In genomic region chr13:60134376-60134775, GRCh38 we compare ENCODE assay signal across 12 cellular contexts. TPM values are rescaled to one million over a fixed set of nuclear protein-coding genes. Genes with fewer than 3 reads are reported as not detected.
A peak's percentile ranks its signal among the peaks of the same experiment; 100 is the strongest.
DNase-seq lines count a peak whose midpoint lies in the region; ATAC-seq and TF ChIP-seq lines count a peak whose summit lies in the region.
"Had no signal": no experiment of that assay in that cellular context is flagged by ENCODE, and none has a peak within 500 bp of the region (broad histone marks: within the 10 kb centered on the region; RNA-seq: fewer than 3 reads in every experiment).

No MANE protein-coding gene starts in this region.

- no peak overlapping the region for H3K27ac ChIP-seq in ACC112 (ENCODE audit: low read depth, low read length)

- no peak for TF ChIP-seq POLR2A in GM18505 (IDR thresholded peaks at IDR 0.05; ENCODE audit: borderline replicate concordance, extremely low read depth, insufficient read depth, insufficient read length)

- TF ChIP-seq CTCF in epithelial cell of proximal tubule (conservative IDR thresholded peaks at IDR 0.05; ENCODE audit: low read depth, low read length), result peak; percentile 50

- H3K4me3 ChIP-seq in ACC112 (ENCODE audit: low read depth, low read length) (peak overlapping the region; percentile 20; the same call in 1 of the 2 replicates), epithelial cell of proximal tubule (ENCODE audit: low read depth, low read length) (no peak overlapping the region)

- no peak for DNase-seq in epithelial cell of proximal tubule (ENCODE audit: low read depth)
- no peak for DNase-seq in RKO (ENCODE audit: low spot score)
- no peak for DNase-seq in activated CD4-positive, CD25-positive, alpha-beta regulatory T cell treated with anti-CD3 and anti-CD28 coated beads, Interleukin-2, amount 50 U/mL, for 72 hours
- DNase-seq: activated CD8-positive, alpha-beta memory T cell treated with anti-CD3 and anti-CD28 coated beads, Interleukin-2, amount 50 U/mL, for 4 hours; CD8-positive, alpha-beta T cell; cortex of kidney; NCI-H187 treated with DMSO at 0.1 percent for 48 hours had no signal

- no peak overlapping the region for H2AFZ ChIP-seq in ACC112 (ENCODE audit: low read length, unreplicated experiment)

- ATAC-seq in GM18505 (IDR thresholded peaks at IDR 0.05; ENCODE audit: unreplicated experiment) (peak; percentile 59), HG03378 (IDR thresholded peaks at IDR 0.05; ENCODE audit: unreplicated experiment) (peak; percentile 67), HG03571 (IDR thresholded peaks at IDR 0.05; ENCODE audit: unreplicated experiment) (no peak), GM21447 (IDR thresholded peaks at IDR 0.05; ENCODE audit: unreplicated experiment) (no peak)
- ATAC-seq: CD8-positive, alpha-beta T cell had no signal

- H3K36me3 ChIP-seq in ACC112 (ENCODE audit: insufficient read depth, low read length), result peaks cover 26% of the 10 kb centered on the region

- no peaks in the 10 kb centered on the region for H3K27me3 ChIP-seq in ACC112 (ENCODE audit: insufficient read depth, low read length)

- H3K79me2 ChIP-seq in ACC112 (ENCODE audit: control insufficient read depth, insufficient read depth, low read length, unreplicated experiment), result peaks cover 68% of the 10 kb centered on the region

- peaks cover 19% of the 10 kb centered on the region for H3K4me1 ChIP-seq in ACC112 (ENCODE audit: control insufficient read depth, insufficient read depth, low read length, unreplicated experiment)

RNA-seq across cellular contexts. Expression of gene DIAPH3, which starts 29.4 kb away (rescaled TPM):
- total RNA-seq in epithelial cell of proximal tubule, result 48.0 and 49.6 TPM in 2 replicates

Comparison
In these comparisons a context has a peak if more than half of its experiments do, and no peak if none do; other contexts are left out.
1. ATAC-seq: peak in GM18505 (single experiment) and HG03378 (single experiment); none in HG03571 (single experiment) and GM21447 (single experiment).